2 cellular contexts compared by ENCODE assay signal in the genomic region with DNA sequence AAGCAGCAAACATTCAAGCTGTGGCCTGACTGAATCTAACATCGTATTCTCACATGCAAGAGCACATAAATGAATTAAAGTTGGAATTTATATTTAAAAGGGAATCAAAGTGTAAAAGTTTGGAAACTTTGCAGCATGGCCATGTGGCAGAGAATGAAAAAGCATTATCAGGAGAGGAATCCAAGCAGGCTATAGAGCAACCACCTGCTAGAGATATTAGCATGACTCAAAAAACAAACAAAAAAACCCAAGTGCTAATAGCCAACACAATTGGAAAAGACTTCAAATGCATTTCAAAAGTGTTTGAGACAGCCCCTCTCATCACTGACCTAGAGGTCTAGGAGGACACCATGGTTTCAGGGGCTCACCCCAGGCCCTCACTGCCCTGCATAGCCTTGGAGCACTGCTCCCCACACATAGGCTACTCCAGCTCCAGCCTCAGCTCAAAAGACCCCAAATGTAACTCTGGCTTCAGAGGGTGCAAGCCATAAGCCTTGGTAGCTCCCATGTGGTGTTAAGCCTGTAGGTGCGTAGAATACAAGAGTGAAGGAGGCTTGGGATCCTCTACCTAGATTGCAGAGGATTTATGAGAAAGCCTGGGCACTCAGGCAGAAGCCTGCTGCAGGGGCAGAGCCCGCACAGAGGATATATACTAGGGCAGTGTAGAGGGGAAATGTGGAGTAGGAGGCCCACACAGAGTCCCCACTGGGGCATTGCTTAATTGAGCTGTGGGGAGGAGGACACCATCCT.
TF ChIP-seq lines count a peak whose summit lies in the region.

No MANE protein-coding gene starts in this region.

TF ChIP-seq in HepG2, 621 proteins besides CTCF, POLR2A, EP300 and RAD21:
- TF ChIP-seq, protein P1, sequence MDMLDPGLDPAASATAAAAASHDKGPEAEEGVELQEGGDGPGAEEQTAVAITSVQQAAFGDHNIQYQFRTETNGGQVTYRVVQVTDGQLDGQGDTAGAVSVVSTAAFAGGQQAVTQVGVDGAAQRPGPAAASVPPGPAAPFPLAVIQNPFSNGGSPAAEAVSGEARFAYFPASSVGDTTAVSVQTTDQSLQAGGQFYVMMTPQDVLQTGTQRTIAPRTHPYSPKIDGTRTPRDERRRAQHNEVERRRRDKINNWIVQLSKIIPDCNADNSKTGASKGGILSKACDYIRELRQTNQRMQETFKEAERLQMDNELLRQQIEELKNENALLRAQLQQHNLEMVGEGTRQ (IDR thresholded peaks at IDR 0.05; ENCODE audit: low read depth, low read length), result no peak
- TF ChIP-seq, protein P1 (CRISPR knock-in tag; IDR thresholded peaks at IDR 0.05; ENCODE audit: borderline replicate concordance), result no peak
- TF ChIP-seq MAF1 (CRISPR knock-in tag; IDR thresholded peaks at IDR 0.05; ENCODE audit: borderline replicate concordance), result no peak
- no peak for TF ChIP-seq SNAPC2 (CRISPR knock-in tag; IDR thresholded peaks at IDR 0.05)
- TF ChIP-seq SALL1 (CRISPR knock-in tag; IDR thresholded peaks at IDR 0.05), result peak; percentile 21; the same call in 1 of the 2 replicates
- no peak for TF ChIP-seq SNAI1 (CRISPR knock-in tag; IDR thresholded peaks at IDR 0.05; ENCODE audit: borderline replicate concordance)
- TF ChIP-seq FOSL2 (CRISPR knock-in tag; IDR thresholded peaks at IDR 0.05), result peak; percentile 40; the same call in 1 of the 2 replicates
- TF ChIP-seq, protein P2, sequence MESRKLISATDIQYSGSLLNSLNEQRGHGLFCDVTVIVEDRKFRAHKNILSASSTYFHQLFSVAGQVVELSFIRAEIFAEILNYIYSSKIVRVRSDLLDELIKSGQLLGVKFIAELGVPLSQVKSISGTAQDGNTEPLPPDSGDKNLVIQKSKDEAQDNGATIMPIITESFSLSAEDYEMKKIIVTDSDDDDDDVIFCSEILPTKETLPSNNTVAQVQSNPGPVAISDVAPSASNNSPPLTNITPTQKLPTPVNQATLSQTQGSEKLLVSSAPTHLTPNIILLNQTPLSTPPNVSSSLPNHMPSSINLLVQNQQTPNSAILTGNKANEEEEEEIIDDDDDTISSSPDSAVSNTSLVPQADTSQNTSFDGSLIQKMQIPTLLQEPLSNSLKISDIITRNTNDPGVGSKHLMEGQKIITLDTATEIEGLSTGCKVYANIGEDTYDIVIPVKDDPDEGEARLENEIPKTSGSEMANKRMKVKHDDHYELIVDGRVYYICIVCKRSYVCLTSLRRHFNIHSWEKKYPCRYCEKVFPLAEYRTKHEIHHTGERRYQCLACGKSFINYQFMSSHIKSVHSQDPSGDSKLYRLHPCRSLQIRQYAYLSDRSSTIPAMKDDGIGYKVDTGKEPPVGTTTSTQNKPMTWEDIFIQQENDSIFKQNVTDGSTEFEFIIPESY (CRISPR knock-in tag; IDR thresholded peaks at IDR 0.05), result no peak
- 0 out of 2 replicates have a peak, but pooled peaks have one; percentile 16 for TF ChIP-seq FOXA3 (CRISPR knock-in tag; IDR thresholded peaks at IDR 0.05)
- TF ChIP-seq, protein P3, sequence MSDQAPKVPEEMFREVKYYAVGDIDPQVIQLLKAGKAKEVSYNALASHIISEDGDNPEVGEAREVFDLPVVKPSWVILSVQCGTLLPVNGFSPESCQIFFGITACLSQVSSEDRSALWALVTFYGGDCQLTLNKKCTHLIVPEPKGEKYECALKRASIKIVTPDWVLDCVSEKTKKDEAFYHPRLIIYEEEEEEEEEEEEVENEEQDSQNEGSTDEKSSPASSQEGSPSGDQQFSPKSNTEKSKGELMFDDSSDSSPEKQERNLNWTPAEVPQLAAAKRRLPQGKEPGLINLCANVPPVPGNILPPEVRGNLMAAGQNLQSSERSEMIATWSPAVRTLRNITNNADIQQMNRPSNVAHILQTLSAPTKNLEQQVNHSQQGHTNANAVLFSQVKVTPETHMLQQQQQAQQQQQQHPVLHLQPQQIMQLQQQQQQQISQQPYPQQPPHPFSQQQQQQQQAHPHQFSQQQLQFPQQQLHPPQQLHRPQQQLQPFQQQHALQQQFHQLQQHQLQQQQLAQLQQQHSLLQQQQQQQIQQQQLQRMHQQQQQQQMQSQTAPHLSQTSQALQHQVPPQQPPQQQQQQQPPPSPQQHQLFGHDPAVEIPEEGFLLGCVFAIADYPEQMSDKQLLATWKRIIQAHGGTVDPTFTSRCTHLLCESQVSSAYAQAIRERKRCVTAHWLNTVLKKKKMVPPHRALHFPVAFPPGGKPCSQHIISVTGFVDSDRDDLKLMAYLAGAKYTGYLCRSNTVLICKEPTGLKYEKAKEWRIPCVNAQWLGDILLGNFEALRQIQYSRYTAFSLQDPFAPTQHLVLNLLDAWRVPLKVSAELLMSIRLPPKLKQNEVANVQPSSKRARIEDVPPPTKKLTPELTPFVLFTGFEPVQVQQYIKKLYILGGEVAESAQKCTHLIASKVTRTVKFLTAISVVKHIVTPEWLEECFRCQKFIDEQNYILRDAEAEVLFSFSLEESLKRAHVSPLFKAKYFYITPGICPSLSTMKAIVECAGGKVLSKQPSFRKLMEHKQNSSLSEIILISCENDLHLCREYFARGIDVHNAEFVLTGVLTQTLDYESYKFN (CRISPR knock-in tag; conservative IDR thresholded peaks at IDR 0.05), result 0 out of 2 replicates have a peak, but pooled peaks have one; percentile 18
- TF ChIP-seq, protein P4, sequence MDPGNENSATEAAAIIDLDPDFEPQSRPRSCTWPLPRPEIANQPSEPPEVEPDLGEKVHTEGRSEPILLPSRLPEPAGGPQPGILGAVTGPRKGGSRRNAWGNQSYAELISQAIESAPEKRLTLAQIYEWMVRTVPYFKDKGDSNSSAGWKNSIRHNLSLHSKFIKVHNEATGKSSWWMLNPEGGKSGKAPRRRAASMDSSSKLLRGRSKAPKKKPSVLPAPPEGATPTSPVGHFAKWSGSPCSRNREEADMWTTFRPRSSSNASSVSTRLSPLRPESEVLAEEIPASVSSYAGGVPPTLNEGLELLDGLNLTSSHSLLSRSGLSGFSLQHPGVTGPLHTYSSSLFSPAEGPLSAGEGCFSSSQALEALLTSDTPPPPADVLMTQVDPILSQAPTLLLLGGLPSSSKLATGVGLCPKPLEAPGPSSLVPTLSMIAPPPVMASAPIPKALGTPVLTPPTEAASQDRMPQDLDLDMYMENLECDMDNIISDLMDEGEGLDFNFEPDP (CRISPR knock-in tag; conservative IDR thresholded peaks at IDR 0.05), result 0 out of 2 replicates have a peak, but pooled peaks have one; percentile 79
- TF ChIP-seq ELF3 (CRISPR knock-in tag; IDR thresholded peaks at IDR 0.05), result 0 out of 2 replicates have a peak, but pooled peaks have one; percentile 11
- TF ChIP-seq, protein P5, sequence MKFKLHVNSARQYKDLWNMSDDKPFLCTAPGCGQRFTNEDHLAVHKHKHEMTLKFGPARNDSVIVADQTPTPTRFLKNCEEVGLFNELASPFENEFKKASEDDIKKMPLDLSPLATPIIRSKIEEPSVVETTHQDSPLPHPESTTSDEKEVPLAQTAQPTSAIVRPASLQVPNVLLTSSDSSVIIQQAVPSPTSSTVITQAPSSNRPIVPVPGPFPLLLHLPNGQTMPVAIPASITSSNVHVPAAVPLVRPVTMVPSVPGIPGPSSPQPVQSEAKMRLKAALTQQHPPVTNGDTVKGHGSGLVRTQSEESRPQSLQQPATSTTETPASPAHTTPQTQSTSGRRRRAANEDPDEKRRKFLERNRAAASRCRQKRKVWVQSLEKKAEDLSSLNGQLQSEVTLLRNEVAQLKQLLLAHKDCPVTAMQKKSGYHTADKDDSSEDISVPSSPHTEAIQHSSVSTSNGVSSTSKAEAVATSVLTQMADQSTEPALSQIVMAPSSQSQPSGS (CRISPR knock-in tag; IDR thresholded peaks at IDR 0.05), result no peak

TF ChIP-seq in SK-N-SH, 30 proteins besides CTCF, POLR2A, EP300 and RAD21:
- no peak for TF ChIP-seq FOXJ3 (CRISPR knock-in tag; IDR thresholded peaks at IDR 0.05)
- TF ChIP-seq FOXM1 (IDR thresholded peaks at IDR 0.05; ENCODE audit: low read depth), result no peak
- TF ChIP-seq, protein P6, sequence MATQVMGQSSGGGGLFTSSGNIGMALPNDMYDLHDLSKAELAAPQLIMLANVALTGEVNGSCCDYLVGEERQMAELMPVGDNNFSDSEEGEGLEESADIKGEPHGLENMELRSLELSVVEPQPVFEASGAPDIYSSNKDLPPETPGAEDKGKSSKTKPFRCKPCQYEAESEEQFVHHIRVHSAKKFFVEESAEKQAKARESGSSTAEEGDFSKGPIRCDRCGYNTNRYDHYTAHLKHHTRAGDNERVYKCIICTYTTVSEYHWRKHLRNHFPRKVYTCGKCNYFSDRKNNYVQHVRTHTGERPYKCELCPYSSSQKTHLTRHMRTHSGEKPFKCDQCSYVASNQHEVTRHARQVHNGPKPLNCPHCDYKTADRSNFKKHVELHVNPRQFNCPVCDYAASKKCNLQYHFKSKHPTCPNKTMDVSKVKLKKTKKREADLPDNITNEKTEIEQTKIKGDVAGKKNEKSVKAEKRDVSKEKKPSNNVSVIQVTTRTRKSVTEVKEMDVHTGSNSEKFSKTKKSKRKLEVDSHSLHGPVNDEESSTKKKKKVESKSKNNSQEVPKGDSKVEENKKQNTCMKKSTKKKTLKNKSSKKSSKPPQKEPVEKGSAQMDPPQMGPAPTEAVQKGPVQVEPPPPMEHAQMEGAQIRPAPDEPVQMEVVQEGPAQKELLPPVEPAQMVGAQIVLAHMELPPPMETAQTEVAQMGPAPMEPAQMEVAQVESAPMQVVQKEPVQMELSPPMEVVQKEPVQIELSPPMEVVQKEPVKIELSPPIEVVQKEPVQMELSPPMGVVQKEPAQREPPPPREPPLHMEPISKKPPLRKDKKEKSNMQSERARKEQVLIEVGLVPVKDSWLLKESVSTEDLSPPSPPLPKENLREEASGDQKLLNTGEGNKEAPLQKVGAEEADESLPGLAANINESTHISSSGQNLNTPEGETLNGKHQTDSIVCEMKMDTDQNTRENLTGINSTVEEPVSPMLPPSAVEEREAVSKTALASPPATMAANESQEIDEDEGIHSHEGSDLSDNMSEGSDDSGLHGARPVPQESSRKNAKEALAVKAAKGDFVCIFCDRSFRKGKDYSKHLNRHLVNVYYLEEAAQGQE (IDR thresholded peaks at IDR 0.05; ENCODE audit: low read depth, low read length), result no peak
- no peak for TF ChIP-seq EZH2phosphoT487 (IDR thresholded peaks at IDR 0.05; ENCODE audit: borderline replicate concordance, low read depth)
- no peak for TF ChIP-seq TEAD4 (IDR thresholded peaks at IDR 0.05; ENCODE audit: borderline replicate concordance, insufficient read depth)
- no peak for TF ChIP-seq RXRA (IDR thresholded peaks at IDR 0.05; ENCODE audit: borderline replicate concordance, low read depth)
- no peak for TF ChIP-seq MEF2A (IDR thresholded peaks at IDR 0.05; ENCODE audit: borderline replicate concordance, low read depth)
- TF ChIP-seq MXI1 (IDR thresholded peaks at IDR 0.05; ENCODE audit: low read depth, low read length), result no peak
- TF ChIP-seq NFIC (IDR thresholded peaks at IDR 0.05; ENCODE audit: borderline replicate concordance), result no peak
- no peak for TF ChIP-seq TCF12 (IDR thresholded peaks at IDR 0.05)
- TF ChIP-seq POLR2AphosphoS5 (IDR thresholded peaks at IDR 0.05; ENCODE audit: low read depth, low read length), result no peak
- TF ChIP-seq, protein P7, sequence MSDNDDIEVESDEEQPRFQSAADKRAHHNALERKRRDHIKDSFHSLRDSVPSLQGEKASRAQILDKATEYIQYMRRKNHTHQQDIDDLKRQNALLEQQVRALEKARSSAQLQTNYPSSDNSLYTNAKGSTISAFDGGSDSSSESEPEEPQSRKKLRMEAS (IDR thresholded peaks at IDR 0.05; ENCODE audit: low read depth), result no peak
- no peak for TF ChIP-seq SIN3A (IDR thresholded peaks at IDR 0.05; ENCODE audit: borderline replicate concordance, low read depth, low read length)
- TF ChIP-seq NRF1 (IDR thresholded peaks at IDR 0.05; ENCODE audit: low read depth, low read length), result no peak
- no peak for TF ChIP-seq GABPA (IDR thresholded peaks at IDR 0.05; ENCODE audit: low read depth)
- no peak for TF ChIP-seq FOSL2 (IDR thresholded peaks at IDR 0.05; ENCODE audit: borderline replicate concordance, low read depth)
- TF ChIP-seq, protein P8, sequence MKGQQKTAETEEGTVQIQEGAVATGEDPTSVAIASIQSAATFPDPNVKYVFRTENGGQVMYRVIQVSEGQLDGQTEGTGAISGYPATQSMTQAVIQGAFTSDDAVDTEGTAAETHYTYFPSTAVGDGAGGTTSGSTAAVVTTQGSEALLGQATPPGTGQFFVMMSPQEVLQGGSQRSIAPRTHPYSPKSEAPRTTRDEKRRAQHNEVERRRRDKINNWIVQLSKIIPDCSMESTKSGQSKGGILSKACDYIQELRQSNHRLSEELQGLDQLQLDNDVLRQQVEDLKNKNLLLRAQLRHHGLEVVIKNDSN (IDR thresholded peaks at IDR 0.05; ENCODE audit: borderline replicate concordance, low read depth), result no peak
TF ChIP-seq in SK-N-SH: peak in this region for 0.
